10 cellular contexts compared by ENCODE assay signal in the genomic region with DNA sequence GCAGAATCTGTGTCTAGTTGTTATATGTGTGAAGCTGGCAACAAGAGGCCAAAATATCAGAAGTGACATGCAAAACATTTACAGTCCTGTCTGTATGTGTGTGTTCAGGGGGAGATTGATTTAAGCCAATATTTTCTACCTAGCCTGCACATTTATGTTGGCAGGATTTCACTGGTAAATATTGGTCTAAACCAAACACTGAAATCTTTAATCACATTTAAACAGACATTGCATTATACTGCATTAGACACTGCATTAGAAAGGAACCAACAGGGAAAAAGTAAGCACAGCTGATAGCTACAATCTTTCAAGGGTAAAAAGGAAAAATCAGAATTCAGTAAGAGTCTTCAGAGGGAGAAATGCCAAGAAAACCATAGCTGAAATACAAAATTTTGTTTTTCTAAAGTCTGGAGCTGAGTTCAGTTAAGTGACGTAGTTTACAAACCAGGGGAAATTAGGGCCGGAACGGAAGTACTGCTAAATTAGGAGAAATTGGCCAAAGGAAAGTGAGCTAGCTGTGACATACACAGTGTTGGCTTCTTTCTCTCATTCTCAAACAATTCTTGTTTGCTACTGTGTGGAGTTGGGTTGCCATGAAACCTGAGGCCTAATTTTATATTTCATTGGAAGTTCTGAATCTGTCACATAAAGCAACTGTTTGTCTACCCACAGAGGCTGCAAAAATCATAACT.
DNase-seq lines count a peak whose midpoint lies in the region; ATAC-seq and TF ChIP-seq lines count a peak whose summit lies in the region.
"Had no signal": no experiment of that assay in that cellular context is flagged by ENCODE, and none has a peak within 500 bp of the region (broad histone marks: within the 10 kb centered on the region; RNA-seq: fewer than 3 reads in every experiment).

No MANE protein-coding gene starts in this region.

- H3K9me3 ChIP-seq in PC-3 (ENCODE audit: low read length) = no peaks in the 10 kb centered on the region
- no peaks in the 10 kb centered on the region for H3K9me3 ChIP-seq in skeletal muscle tissue (ENCODE audit: control insufficient read depth in 3 of 3, low read length in 3 of 3)

- H3K27ac ChIP-seq in PC-3 (ENCODE audit: low read length) (peak overlapping the region; percentile 42; the same call in 1 of the 2 replicates), skeletal muscle tissue (ENCODE audit: low read depth, low read length) (peak overlapping the region; percentile 57)

- 0 out of 2 replicates have a peak overlapping the region, but pooled peaks have one; percentile 39 for H2AFZ ChIP-seq in PC-3 (ENCODE audit: low read length)

- H3F3A ChIP-seq in PC-3 (ENCODE audit: low read length, unreplicated experiment) = no peaks in the 10 kb centered on the region

- no peaks in the 10 kb centered on the region for H3K27me3 ChIP-seq in PC-3 (ENCODE audit: low read length)
- H3K27me3 ChIP-seq in skeletal muscle tissue (ENCODE audit: control insufficient read depth in 3 of 3, insufficient read depth in 3 of 3, low read length in 3 of 3) = no peaks in the 10 kb centered on the region

- no peak overlapping the region for H3K4me2 ChIP-seq in PC-3 (ENCODE audit: low read length)

- no peak for TF ChIP-seq CTCF in PC-3 (conservative IDR thresholded peaks at IDR 0.05; ENCODE audit: low read depth, low read length)

- POLR2A ChIA-PET in PC-3 (lab: Charles Lee; ENCODE audit: unreplicated experiment) = no interaction called here

- BruUV-seq in PC-3 (replicated peaks; lab: Mats Ljungman, UMichigan) = no TSS peak

- ATAC-seq in GM19438 (IDR thresholded peaks at IDR 0.05; ENCODE audit: low read depth, unreplicated experiment) = peak; percentile 58
- ATAC-seq in PC-3 = peak; percentile 45
- peak; percentile 87 for ATAC-seq in Right ventricle myocardium superior (ENCODE audit: poor library complexity)
- no peak for ATAC-seq in GM19328 (IDR thresholded peaks at IDR 0.05; ENCODE audit: unreplicated experiment)

- CTCF ChIA-PET in PC-3 (lab: Charles Lee) = no interaction called here

- no peak overlapping the region for H3K4me3 ChIP-seq in PC-3 (ENCODE audit: low read length)
- no peak overlapping the region for H3K4me3 ChIP-seq in skeletal muscle tissue (ENCODE audit: low read length in 3 of 3)

- DNase-seq in PC-3 = no peak
- no peak for DNase-seq in Right ventricle myocardium superior
- no peak for DNase-seq in NCI-H2107 (lab: John Stamatoyannopoulos, UW)
- no peak for DNase-seq in SIG-M5 treated with dmso at 0.1 percent for 504 hours (lab: John Stamatoyannopoulos, UW; ENCODE audit: unreplicated experiment)
- DNase-seq in NCI-H1048 (lab: John Stamatoyannopoulos, UW) = no peak
- DNase-seq: NCI-H526, substantia nigra had no signal

- H3K4me1 ChIP-seq in PC-3 (ENCODE audit: insufficient read depth, low read length) (peaks cover 13% of the 10 kb centered on the region), skeletal muscle tissue (ENCODE audit: control insufficient read depth in 3 of 3, insufficient read depth in 3 of 3, low read length in 3 of 3) (peaks cover 6 to 13% (median 7%) of the 10 kb centered on the region in 3 donors)

- no peaks in the 10 kb centered on the region for H3K9me2 ChIP-seq in PC-3 (replicated peaks; ENCODE audit: low read length)

- H3K36me3 ChIP-seq in PC-3 (ENCODE audit: low read depth, low read length) (no peaks in the 10 kb centered on the region), skeletal muscle tissue (ENCODE audit: control insufficient read depth in 3 of 3, insufficient read depth in 3 of 3, low read length in 3 of 3) (no peaks in the 10 kb centered on the region)

- H3K79me2 ChIP-seq in PC-3 (ENCODE audit: low read length) = no peaks in the 10 kb centered on the region

- H4K20me1 ChIP-seq in PC-3 (ENCODE audit: low read length) = no peaks in the 10 kb centered on the region

- H3K9ac ChIP-seq in PC-3 (ENCODE audit: low read length) (no peak overlapping the region), skeletal muscle tissue (ENCODE audit: low read depth in 1 of 3, low read length in 3 of 3) (no peak overlapping the region)

- intact Hi-C loops in PC-3 (cut with micrococcal nuclease) (no loop called here), Right ventricle myocardium superior (cut with DNase I) (no loop called here)
